ENCODE assay signal across 19 cellular contexts in the genomic region with DNA sequence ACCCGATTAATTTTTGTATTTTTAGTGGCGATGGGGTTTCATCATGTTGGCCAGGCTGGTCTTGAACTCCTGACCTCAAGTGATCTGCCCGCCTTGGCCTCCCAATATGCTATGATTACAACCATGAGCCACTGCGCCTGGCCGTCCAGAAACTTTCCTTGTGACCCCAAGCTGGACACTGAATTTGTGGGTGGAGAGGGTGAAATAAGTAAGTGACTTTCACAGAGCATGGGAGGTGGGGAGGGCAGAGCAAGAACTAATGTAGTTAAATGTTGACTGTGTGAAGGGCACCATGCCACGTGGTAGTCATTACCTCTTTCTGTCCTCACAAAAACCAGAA. TPM values are rescaled to one million over a fixed set of nuclear protein-coding genes. Genes with fewer than 3 reads are reported as not detected.
DNase-seq lines count a peak whose midpoint lies in the region; ATAC-seq, FAIRE-seq and TF ChIP-seq lines count a peak whose summit lies in the region.
"Had no signal": no experiment of that assay in that cellular context is flagged by ENCODE, and none has a peak within 500 bp of the region (broad histone marks: within the 10 kb centered on the region; RNA-seq: fewer than 3 reads in every experiment).

No MANE protein-coding gene starts in this region.

- H4K20me1 ChIP-seq in K562 (replicated peaks; ENCODE audit: control insufficient read depth, insufficient read depth, low read length), result 0 out of 2 replicates have a peak, but pooled peaks cover 3% of the 10 kb centered on the region

- H3K4me2 ChIP-seq in K562 (ENCODE audit: insufficient read depth, low read length) (peak overlapping the region; percentile 9; the same call in 1 of the 2 replicates), trophoblast cell (ENCODE audit: low read length) (no peak overlapping the region)
- H3K4me2 ChIP-seq: A549, PC-9 had no signal

- 36% methylated on average over 6 of the region's 6 CpGs for WGBS in K562 (ENCODE audit: insufficient coverage, low coverage, missing lambda C conversion rate)
- no CpG with 5 or more reads among the region's 6 CpGs for WGBS in trophoblast cell (ENCODE audit: extremely low coverage, insufficient coverage, insufficient read length)

- H3K4me1 ChIP-seq in HUES48 (ENCODE audit: control insufficient read depth, insufficient read depth, low read length), result peaks cover 20% of the 10 kb centered on the region
- H3K4me1 ChIP-seq in K562 (replicated peaks in 1 of 2; ENCODE audit: control insufficient read depth in 2 of 2, insufficient read depth in 2 of 2, low read length in 2 of 2), result peaks cover 33 to 56% of the 10 kb centered on the region in 2 experiments
- peaks cover 7 to 17% of the 10 kb centered on the region in 2 experiments for H3K4me1 ChIP-seq in trophoblast cell (ENCODE audit: control insufficient read depth in 1 of 2, insufficient read depth in 2 of 2, low read length in 2 of 2)
- H3K4me1 ChIP-seq in colonic mucosa, result no peaks in the 10 kb centered on the region

- no peak overlapping the region for H3K23ac ChIP-seq in trophoblast cell (ENCODE audit: low read length)

- H3K36me3 ChIP-seq in HUES48 (ENCODE audit: control insufficient read depth, insufficient read depth, low read length) (0 out of 2 replicates have a peak, but pooled peaks cover 10% of the 10 kb centered on the region), K562 (ENCODE audit: control insufficient read depth, insufficient read depth, low read length) (peaks cover 13% of the 10 kb centered on the region), trophoblast cell (ENCODE audit: control insufficient read depth in 1 of 2, insufficient read depth in 2 of 2, low read length in 2 of 2) (no peaks in the 10 kb centered on the region), colonic mucosa (no peaks in the 10 kb centered on the region)
- H3K36me3 ChIP-seq: transverse colon had no signal

- H4K8ac ChIP-seq in trophoblast cell (ENCODE audit: low read depth, low read length), result no peak overlapping the region

- no peaks in the 10 kb centered on the region for H3K9me1 ChIP-seq in K562 (ENCODE audit: control insufficient read depth, insufficient read depth, low read length)

- H3K9me3 ChIP-seq in HUES48 (ENCODE audit: control insufficient read depth, insufficient read depth, low read length) (no peaks in the 10 kb centered on the region), K562 (replicated peaks; ENCODE audit: control insufficient read depth, insufficient read depth, low read depth, low read length) (no peaks in the 10 kb centered on the region), trophoblast cell (ENCODE audit: insufficient read depth, low read depth, low read length) (no peaks in the 10 kb centered on the region), colonic mucosa (no peaks in the 10 kb centered on the region)
- H3K9me3 ChIP-seq: A549, transverse colon had no signal

- no peak overlapping the region for H3K9ac ChIP-seq in HUES48 (ENCODE audit: low read depth, low read length)
- peak overlapping the region; percentile 23 to 73; a peak in 3 of 4 replicates for H3K9ac ChIP-seq in K562 (ENCODE audit: insufficient read depth in 1 of 2, low read depth in 2 of 2, low read length in 2 of 2)
- no peak overlapping the region for H3K9ac ChIP-seq in trophoblast cell (ENCODE audit: low read length)
- H3K9ac ChIP-seq in colonic mucosa (ENCODE audit: low read depth in 2 of 2, low read length in 2 of 2), result no peak overlapping the region
- H3K9ac ChIP-seq: parathyroid adenoma had no signal

- CTCF ChIA-PET in activated CD4-positive, alpha-beta T cell treated with anti-CD3 and anti-CD28 coated beads for 36 hours (lab: Charles Lee), result interaction anchor here (0.6 to 5.3 kb wide), 8 partner anchors 8 to 61 kb away, joined by 3 to 30 read pairs (median 4); no protein-coding TSS in a partner anchor
- CTCF ChIA-PET in K562 (lab: Yijun Ruan, JAX; ENCODE audit: low intra/inter-chr PET ratio), result no interaction called here

- peak overlapping the region; percentile 61 for H2BK12ac ChIP-seq in trophoblast cell (ENCODE audit: low read length)

- no peak overlapping the region for H2BK5ac ChIP-seq in trophoblast cell (ENCODE audit: low read depth, low read length, poor library complexity)

- TF ChIP-seq CTCF in K562 (IDR thresholded peaks at IDR 0.05 in 2 of 3, conservative IDR thresholded peaks at IDR 0.05 in 1 of 3; ENCODE audit: insufficient read depth in 2 of 3, low read depth in 1 of 3, low read length in 3 of 3), result no peak
- TF ChIP-seq CTCF in colonic mucosa (IDR thresholded peaks at IDR 0.05), result no peak

- H3K4ac ChIP-seq in trophoblast cell (ENCODE audit: low read depth, low read length), result no peak overlapping the region

- H2AFZ ChIP-seq in K562 (ENCODE audit: low read depth, low read length), result peak overlapping the region; percentile 83
- H2AFZ ChIP-seq in trophoblast cell (ENCODE audit: insufficient read depth, low read length, poor library complexity), result no peak overlapping the region
- H2AFZ ChIP-seq: parathyroid adenoma, PC-9 had no signal

- H3K27ac Mint-ChIP-seq in activated CD4-positive, alpha-beta T cell treated with anti-CD3 and anti-CD28 coated beads for 36 hours, result peak overlapping the region; percentile 98
- H3K27ac Mint-ChIP-seq: T-helper 17 cell had no signal

- peaks cover 17% of the 10 kb centered on the region for H3K79me1 ChIP-seq in trophoblast cell (ENCODE audit: low read length)

- H3K4me3 Mint-ChIP-seq in activated CD4-positive, alpha-beta T cell treated with anti-CD3 and anti-CD28 coated beads for 36 hours, result no peak overlapping the region
- H3K4me3 Mint-ChIP-seq: T-helper 17 cell had no signal

- intact Hi-C loops in activated CD4-positive, alpha-beta T cell treated with anti-CD3 and anti-CD28 coated beads for 36 hours (cut with DNase I, micrococcal nuclease), result loop anchor here (1.0 to 5.0 kb wide), 5 partner anchors 18 to 1623 kb away; partner anchors contain the start of genes CDCA8 (in 1 of the 2), MRPS15 (in 1 of the 2), NDUFS5 (in 1 of the 2) and STK40 (in 1 of the 2)
- intact Hi-C loops in K562 (cut with micrococcal nuclease), result loop anchor here (5.0 kb wide), 1 partner anchor 318 kb away; the partner anchor contains the start of gene CDCA8
- intact Hi-C loops in colonic mucosa (cut with DNase I), result no loop called here

- no peak overlapping the region for H4K91ac ChIP-seq in trophoblast cell (ENCODE audit: low read depth, low read length)

- FAIRE-seq in K562 (lab: Jason Lieb, UNC), result no peak
- FAIRE-seq: A549 had no signal

- TF ChIP-seq POLR2A in K562 (conservative IDR thresholded peaks at IDR 0.05), result no peak

- no peak overlapping the region for H4K12ac ChIP-seq in trophoblast cell (ENCODE audit: low read depth, low read length)

- no peak overlapping the region for H2BK120ac ChIP-seq in trophoblast cell (ENCODE audit: insufficient read depth, low read length, poor library complexity)

- no peak overlapping the region for H3K18ac ChIP-seq in trophoblast cell (ENCODE audit: low read length)

- no TSS peak for BruUV-seq in K562 (replicated peaks; lab: Mats Ljungman, UMichigan)

- no peak for TF ChIP-seq EP300 in K562 (IDR thresholded peaks at IDR 0.05; ENCODE audit: low read length)

- H3K27me3 ChIP-seq in HUES48 (ENCODE audit: control insufficient read depth, insufficient read depth, low read length), result no peaks in the 10 kb centered on the region
- no peaks in the 10 kb centered on the region for H3K27me3 ChIP-seq in K562 (ENCODE audit: control insufficient read depth in 2 of 2, insufficient read depth in 2 of 2, low read length in 2 of 2)
- no peaks in the 10 kb centered on the region for H3K27me3 ChIP-seq in trophoblast cell (ENCODE audit: insufficient read depth, low read length)
- peaks cover 2% of the 10 kb centered on the region for H3K27me3 ChIP-seq in colonic mucosa

- H3K79me2 ChIP-seq in K562 (ENCODE audit: control insufficient read depth, insufficient read depth, low read length) (peaks cover 49% of the 10 kb centered on the region), trophoblast cell (ENCODE audit: control insufficient read depth, insufficient read depth, low read length, poor library complexity) (peaks cover 11% of the 10 kb centered on the region)

- ATAC-seq in activated CD4-positive, alpha-beta T cell treated with anti-CD3 and anti-CD28 coated beads for 36 hours, result no peak
- ATAC-seq in K562, result no peak
- no peak for ATAC-seq in HG02938 (IDR thresholded peaks at IDR 0.05; ENCODE audit: unreplicated experiment)
- ATAC-seq: A549, T-helper 17 cell had no signal

- peak overlapping the region; percentile 82 for H3K27ac ChIP-seq in HUES48 (ENCODE audit: low read depth, low read length)
- H3K27ac ChIP-seq in K562 (ENCODE audit: extremely low read depth, low read depth, low read length), result peak overlapping the region; percentile 91
- H3K27ac ChIP-seq in trophoblast cell (ENCODE audit: low read depth, low read length), result no peak overlapping the region
- no peak overlapping the region for H3K27ac ChIP-seq in colonic mucosa
- H3K27ac ChIP-seq: parathyroid adenoma, transverse colon had no signal

- H3K36me3 Mint-ChIP-seq in activated CD4-positive, alpha-beta T cell treated with anti-CD3 and anti-CD28 coated beads for 36 hours (ENCODE audit: low read depth), result peaks cover 14% of the 10 kb centered on the region

- H3K4me3 ChIP-seq in HUES48 (ENCODE audit: low read depth, low read length) (no peak overlapping the region), K562 (no peak overlapping the region), trophoblast cell (ENCODE audit: low read depth, low read length) (no peak overlapping the region), colonic mucosa (no peak overlapping the region)
- H3K4me3 ChIP-seq: A549, PC-9, transverse colon had no signal

- H3K14ac ChIP-seq in trophoblast cell (ENCODE audit: low read length), result no peak overlapping the region

- H3K4me1 Mint-ChIP-seq in activated CD4-positive, alpha-beta T cell treated with anti-CD3 and anti-CD28 coated beads for 36 hours, result peaks cover 45% of the 10 kb centered on the region

- TF ChIP-seq RAD21 in K562 (CRISPR knock-in tag; conservative IDR thresholded peaks at IDR 0.05 in 1 of 2, IDR thresholded peaks at IDR 0.05 in 1 of 2), result no peak

- no peaks in the 10 kb centered on the region for H3K27me3 Mint-ChIP-seq in activated CD4-positive, alpha-beta T cell treated with anti-CD3 and anti-CD28 coated beads for 36 hours

- in situ Hi-C loops in K562 (cut with MboI), result no loop called here

- no peaks in the 10 kb centered on the region for H3K9me3 Mint-ChIP-seq in activated CD4-positive, alpha-beta T cell treated with anti-CD3 and anti-CD28 coated beads for 36 hours (ENCODE audit: low read depth)

- DNase-seq in activated CD4-positive, alpha-beta T cell treated with anti-CD3 and anti-CD28 coated beads for 36 hours, result no peak
- DNase-seq in activated CD4-positive, alpha-beta T cell treated with anti-CD3 and anti-CD28 coated beads for 4 hours, result no peak
- DNase-seq in K562 (ENCODE audit: extremely low read depth in 1 of 4, low spot score in 3 of 4) (no peak), trophoblast cell (no peak), colonic mucosa (no peak), glomerular visceral epithelial cell (ENCODE audit: extremely low spot score) (no peak)
- DNase-seq: activated CD4-positive, alpha-beta T cell treated with anti-CD3 and anti-CD28 coated beads for 1 hour; cortex of kidney; DMS79 treated with DMSO at 0.1 percent for 48 hours; NCI-H1048; NCI-H2227 treated with DMSO at 0.1 percent for 48 hours; PC-9; T-helper 17 cell; transverse colon had no signal

- no peak overlapping the region for H2AK5ac ChIP-seq in trophoblast cell (ENCODE audit: low read length)

- POLR2A ChIA-PET in activated CD4-positive, alpha-beta T cell treated with anti-CD3 and anti-CD28 coated beads for 36 hours (lab: Charles Lee), result interaction anchor here (1.6 kb wide), 1 partner anchor 20 kb away, joined by 4 read pairs; no protein-coding TSS in a partner anchor
- POLR2A ChIA-PET in K562 (lab: Yijun Ruan, JAX), result interaction anchor here (0.8 to 6.7 kb wide), 8 partner anchors 10 to 59 kb away, joined by 3 to 71 read pairs (median 8); partner anchors contain the start of gene SF3A3

RNA-seq across cellular contexts. Expression of gene UTP11, which starts 2.7 kb away (rescaled TPM):
- 10 to 100 TPM; 68.9 to 82.4 TPM for total RNA-seq in activated CD4-positive, alpha-beta T cell treated with anti-CD3 and anti-CD28 coated beads for 36 hours
- total RNA-seq in K562 (2011; cell fraction: chromatin; rRNA removed; ENCODE audit: low replicate concordance), result 67.0 and 115 TPM in 2 replicates
- total RNA-seq in K562 (2011; cell fraction: nucleolus; rRNA removed), result 37.6 and 49.2 TPM in 2 replicates
- 97.2 and 146 TPM in 2 replicates for total RNA-seq in K562 (2011; cell fraction: nucleoplasm; rRNA removed)
- total RNA-seq in K562 (2014; rRNA removed) (125 and 137 TPM in 2 replicates), K562 (2014; rRNA removed; fragmentation: Illumina TruSeq; extraction: Trizol) (215 and 251 TPM in 2 replicates), K562 (2015; rRNA removed; fragmentation: Illumina TruSeq; extraction: Trizol) (214 and 221 TPM in 2 replicates), K562 (2021) (124 and 129 TPM in 2 replicates), colonic mucosa (10 to 100 TPM; 18.4 to 25.6 TPM)
- polyA plus RNA-seq in K562 (2011; rRNA removed) (67.6 and 91.1 TPM in 2 replicates), K562 (2014; fragmentation: Illumina TruSeq; extraction: Trizol) (329 and 378 TPM in 2 replicates), K562 (2014; fragmentation: Nextera tagmentation; extraction: Ambion mirVana) (100 to 1,000 TPM; 269 to 303 TPM), K562 (2014; rRNA removed) (167 and 253 TPM in 2 replicates)
- 22.4 and 42.7 TPM in 2 replicates for polyA plus RNA-seq in K562 (2011; cell fraction: cytosol; rRNA removed)
- polyA plus RNA-seq in K562 (2011; cell fraction: nucleus; rRNA removed), result 18.0 and 28.1 TPM in 2 replicates
- 76.5 and 96.7 TPM in 2 replicates for polyA plus RNA-seq in K562 (2012)
- 46.0 and 51.0 TPM in 2 replicates for polyA minus RNA-seq in K562 (2011; rRNA and poly(A)+ RNA removed)
- 25.8 and 26.4 TPM in 2 replicates for polyA minus RNA-seq in K562 (2011; cell fraction: cytosol; rRNA and poly(A)+ RNA removed)
- 17.6 and 38.0 TPM in 2 replicates for polyA minus RNA-seq in K562 (2011; cell fraction: nucleus; rRNA and poly(A)+ RNA removed)
- 56.4 and 56.8 TPM in 2 replicates for polyA plus RNA-seq in trophoblast cell (2013)

RNA-seq across cellular contexts. Expression of gene FHL3, which starts 4.5 kb away (rescaled TPM):
- 10 to 100 TPM; 21.1 to 23.8 TPM for total RNA-seq in activated CD4-positive, alpha-beta T cell treated with anti-CD3 and anti-CD28 coated beads for 36 hours
- total RNA-seq in K562 (2011; cell fraction: chromatin; rRNA removed; ENCODE audit: low replicate concordance), result 89.8 and 202 TPM in 2 replicates
- 99.7 and 116 TPM in 2 replicates for total RNA-seq in K562 (2011; cell fraction: nucleolus; rRNA removed)
- total RNA-seq in K562 (2011; cell fraction: nucleoplasm; rRNA removed), result 98.0 and 139 TPM in 2 replicates
- total RNA-seq in K562 (2014; rRNA removed) (55.7 and 80.3 TPM in 2 replicates), K562 (2014; rRNA removed; fragmentation: Illumina TruSeq; extraction: Trizol) (22.6 and 27.7 TPM in 2 replicates), K562 (2015; rRNA removed; fragmentation: Illumina TruSeq; extraction: Trizol) (34.1 and 35.1 TPM in 2 replicates), K562 (2021) (123 and 144 TPM in 2 replicates), colonic mucosa (1 to 10 TPM; 2.7 to 7.8 TPM)
- polyA plus RNA-seq in K562 (2011; rRNA removed) (14.8 and 18.9 TPM in 2 replicates), K562 (2014; fragmentation: Illumina TruSeq; extraction: Trizol) (117 and 145 TPM in 2 replicates), K562 (2014; fragmentation: Nextera tagmentation; extraction: Ambion mirVana) (1 to 10 TPM; 6.1 to 8.0 TPM), K562 (2014; rRNA removed) (56.7 and 61.4 TPM in 2 replicates)
- 31.0 and 53.9 TPM in 2 replicates for polyA plus RNA-seq in K562 (2011; cell fraction: cytosol; rRNA removed)
- polyA plus RNA-seq in K562 (2011; cell fraction: nucleus; rRNA removed), result 58.4 and 84.8 TPM in 2 replicates
- 76.0 and 140 TPM in 2 replicates for polyA plus RNA-seq in K562 (2012)
- 26.4 and 29.9 TPM in 2 replicates for polyA minus RNA-seq in K562 (2011; rRNA and poly(A)+ RNA removed)
- 46.4 and 60.9 TPM in 2 replicates for polyA minus RNA-seq in K562 (2011; cell fraction: cytosol; rRNA and poly(A)+ RNA removed)
- 41.9 and 46.1 TPM in 2 replicates for polyA minus RNA-seq in K562 (2011; cell fraction: nucleus; rRNA and poly(A)+ RNA removed)
- polyA plus RNA-seq in trophoblast cell (2013), result 56.9 and 57.3 TPM in 2 replicates

RNA-seq across cellular contexts. Expression of gene SF3A3, which starts 20.0 kb away (rescaled TPM):
- 100 to 1,000 TPM; 131 TPM for total RNA-seq in activated CD4-positive, alpha-beta T cell treated with anti-CD3 and anti-CD28 coated beads for 36 hours
- total RNA-seq in K562 (2011; cell fraction: chromatin; rRNA removed; ENCODE audit: low replicate concordance), result 120 and 207 TPM in 2 replicates
- 64.9 and 65.3 TPM in 2 replicates for total RNA-seq in K562 (2011; cell fraction: nucleolus; rRNA removed)
- total RNA-seq in K562 (2011; cell fraction: nucleoplasm; rRNA removed), result 96.5 and 110 TPM in 2 replicates
- total RNA-seq in K562 (2014; rRNA removed), result 237 and 305 TPM in 2 replicates
- 303 and 319 TPM in 2 replicates for total RNA-seq in K562 (2014; rRNA removed; fragmentation: Illumina TruSeq; extraction: Trizol)
- total RNA-seq in K562 (2015; rRNA removed; fragmentation: Illumina TruSeq; extraction: Trizol), result 348 and 384 TPM in 2 replicates
- 177 and 184 TPM in 2 replicates for total RNA-seq in K562 (2021)
- polyA plus RNA-seq in K562 (2011; rRNA removed), result 131 and 193 TPM in 2 replicates
- 44.6 and 75.3 TPM in 2 replicates for polyA plus RNA-seq in K562 (2011; cell fraction: cytosol; rRNA removed)
- polyA plus RNA-seq in K562 (2011; cell fraction: nucleus; rRNA removed), result 44.8 and 71.7 TPM in 2 replicates
- polyA plus RNA-seq in K562 (2012), result 105 and 258 TPM in 2 replicates
- polyA plus RNA-seq in K562 (2014; fragmentation: Illumina TruSeq; extraction: Trizol), result 305 and 350 TPM in 2 replicates
- polyA plus RNA-seq in K562 (2014; fragmentation: Nextera tagmentation; extraction: Ambion mirVana), result 100 to 1,000 TPM; 197 to 467 TPM
- 237 and 245 TPM in 2 replicates for polyA plus RNA-seq in K562 (2014; rRNA removed)
- polyA minus RNA-seq in K562 (2011; rRNA and poly(A)+ RNA removed), result 201 and 210 TPM in 2 replicates
- 101 and 121 TPM in 2 replicates for polyA minus RNA-seq in K562 (2011; cell fraction: cytosol; rRNA and poly(A)+ RNA removed)
- 39.4 and 86.4 TPM in 2 replicates for polyA minus RNA-seq in K562 (2011; cell fraction: nucleus; rRNA and poly(A)+ RNA removed)
- 33.9 and 37.1 TPM in 2 replicates for polyA plus RNA-seq in trophoblast cell (2013)
- 10 to 100 TPM; 31.7 to 51.9 TPM for total RNA-seq in colonic mucosa

RNA-seq across cellular contexts. Expression of gene POU3F1, which starts 36.8 kb away (rescaled TPM):
- total RNA-seq in activated CD4-positive, alpha-beta T cell treated with anti-CD3 and anti-CD28 coated beads for 36 hours, result under 1 TPM; 0.11 to 0.26 TPM
- not detected in 2 replicates for total RNA-seq in K562 (2011; cell fraction: chromatin; rRNA removed; ENCODE audit: low replicate concordance)
- total RNA-seq in K562 (2011; cell fraction: nucleolus; rRNA removed), result 0.13 TPM in 1 of 2 replicates, not detected in the other
- total RNA-seq in K562 (2011; cell fraction: nucleoplasm; rRNA removed), result not detected in 2 replicates
- total RNA-seq in K562 (2014; rRNA removed) (0.08 and 0.09 TPM in 2 replicates), K562 (2014; rRNA removed; fragmentation: Illumina TruSeq; extraction: Trizol) (not detected in 2 replicates), K562 (2015; rRNA removed; fragmentation: Illumina TruSeq; extraction: Trizol) (not detected in 2 replicates), K562 (2021) (not detected in 2 replicates), colonic mucosa (not detected)
- polyA plus RNA-seq in K562 (2011; rRNA removed) (0.05 TPM in 1 of 2 replicates, not detected in the other), K562 (2014; fragmentation: Illumina TruSeq; extraction: Trizol) (not detected in 2 replicates), K562 (2014; fragmentation: Nextera tagmentation; extraction: Ambion mirVana) (not detected), K562 (2014; rRNA removed) (not detected in 2 replicates)
- polyA plus RNA-seq in K562 (2011; cell fraction: cytosol; rRNA removed), result not detected in 2 replicates
- 0.06 and 0.15 TPM in 2 replicates for polyA plus RNA-seq in K562 (2011; cell fraction: nucleus; rRNA removed)
- not detected in 2 replicates for polyA plus RNA-seq in K562 (2012)
- polyA minus RNA-seq in K562 (2011; rRNA and poly(A)+ RNA removed), result not detected in 2 replicates
- polyA minus RNA-seq in K562 (2011; cell fraction: cytosol; rRNA and poly(A)+ RNA removed), result not detected in 2 replicates
- 0.13 and 0.33 TPM in 2 replicates for polyA minus RNA-seq in K562 (2011; cell fraction: nucleus; rRNA and poly(A)+ RNA removed)
- 0.44 and 0.46 TPM in 2 replicates for polyA plus RNA-seq in trophoblast cell (2013)
- total RNA-seq: HT1080, PC-9, transverse colon had no signal
- polyA plus RNA-seq: A549 had no signal

Comparison
In these comparisons a context has a peak if more than half of its experiments do, and no peak if none do; other contexts are left out.
1. H3K27ac ChIP-seq: peak in HUES48 (single experiment) and K562 (single experiment); none in trophoblast cell (single experiment) and colonic mucosa (single experiment).
2. H3K9ac ChIP-seq: peak in K562 (2 of 2); none in HUES48 (single experiment), trophoblast cell (single experiment) and colonic mucosa (0 of 2).